8 cellular contexts compared by ENCODE assay signal in genomic region chr4:89836897-89837384, GRCh38. TPM values are rescaled to one million over a fixed set of nuclear protein-coding genes. Genes with fewer than 3 reads are reported as not detected.
DNase-seq lines count a peak whose midpoint lies in the region; ATAC-seq and TF ChIP-seq lines count a peak whose summit lies in the region.

SNCA (minus strand) TSS chr4:89837161; CDS start chr4:89835667, 1,494 bp downstream.

- peak within 1 kb of the TSS; percentile 80 for H3K4me3 ChIP-seq in HUES48 (ENCODE audit: low read depth, low read length)
- peak within 1 kb of the TSS; percentile 89 for H3K4me3 ChIP-seq in SJCRH30
- H3K4me3 ChIP-seq in left ventricle myocardium inferior: peak within 1 kb of the TSS; percentile 76
- H3K4me3 ChIP-seq in osteoblast (ENCODE audit: insufficient read depth, low read length): peak within 1 kb of the TSS; percentile 58
- peak within 1 kb of the TSS; percentile 50 to 61 for H3K4me3 ChIP-seq in vagina

- no peaks in the 10 kb centered on the region for H3K36me3 ChIP-seq in HUES48 (ENCODE audit: control insufficient read depth, insufficient read depth, low read length)
- peaks cover 6% of the 10 kb centered on the region for H3K36me3 ChIP-seq in SJCRH30
- H3K36me3 ChIP-seq in left ventricle myocardium inferior: no peaks in the 10 kb centered on the region
- no peaks in the 10 kb centered on the region for H3K36me3 ChIP-seq in osteoblast (ENCODE audit: insufficient read depth, low read length)
- H3K36me3 ChIP-seq in vagina: no peaks in the 10 kb centered on the region

- TF ChIP-seq CTCF in left ventricle myocardium inferior (IDR thresholded peaks at IDR 0.05; ENCODE audit: borderline replicate concordance): no peak
- TF ChIP-seq CTCF in osteoblast (IDR thresholded peaks at IDR 0.05; ENCODE audit: extremely low read depth, low read depth, low read length): no peak
- no peak for TF ChIP-seq CTCF in vagina (IDR thresholded peaks at IDR 0.05)

- peak within 1 kb of the TSS; percentile 77 for H2AFZ ChIP-seq in osteoblast (ENCODE audit: low read length)

- TF ChIP-seq POLR2A in vagina (IDR thresholded peaks at IDR 0.05): peak in 1 of 2 donors; percentile 42

- peak; percentile 81 for DNase-seq in DMS 273 (lab: John Stamatoyannopoulos, UW; ENCODE audit: unreplicated experiment)
- DNase-seq in SJCRH30: peak; percentile 89
- peak; percentile 88 for DNase-seq in astrocyte of the hippocampus (ENCODE audit: low read depth, low spot score)
- peak; percentile 49 for DNase-seq in left ventricle myocardium inferior
- peak; percentile 85 for DNase-seq in osteoblast (ENCODE audit: insufficient read length, low spot score, missing footprints)
- DNase-seq in vagina (ENCODE audit: extremely low spot score in 2 of 2): peak in 1 of 2 donors; percentile 91

- H3K27me3 ChIP-seq in HUES48 (ENCODE audit: control insufficient read depth, insufficient read depth, low read length) (peaks cover 20% of the 10 kb centered on the region), SJCRH30 (no peaks in the 10 kb centered on the region), left ventricle myocardium inferior (ENCODE audit: low read depth) (peaks cover 68% of the 10 kb centered on the region), osteoblast (ENCODE audit: insufficient read depth, low read length) (peaks cover 50% of the 10 kb centered on the region), vagina (no peaks in the 10 kb centered on the region)

- no peak for ATAC-seq in GM21528 (IDR thresholded peaks at IDR 0.05; ENCODE audit: low FRiP score, unreplicated experiment)

- intact Hi-C loops in left ventricle myocardium inferior (cut with micrococcal nuclease) (no loop called here), vagina (cut with DNase I) (no loop called here)

- peak within 1 kb of the TSS; percentile 66 for H3K4me2 ChIP-seq in osteoblast (ENCODE audit: insufficient read depth, low read length)

- H3K79me2 ChIP-seq in osteoblast (ENCODE audit: insufficient read depth, low read length): no peaks in the 10 kb centered on the region

- no peaks in the 10 kb centered on the region for H4K20me1 ChIP-seq in osteoblast (ENCODE audit: insufficient read depth, low read length)

- H3K4me1 ChIP-seq in HUES48 (ENCODE audit: control insufficient read depth, insufficient read depth, low read length) (peaks cover 14% of the 10 kb centered on the region; the same call in 1 of the 2 replicates), SJCRH30 (0 out of 2 replicates have a peak, but pooled peaks cover 6% of the 10 kb centered on the region), left ventricle myocardium inferior (peaks cover 20% of the 10 kb centered on the region), osteoblast (ENCODE audit: insufficient read depth, low read length) (no peaks in the 10 kb centered on the region), vagina (no peaks in the 10 kb centered on the region)

- H3K9ac ChIP-seq in HUES48 (ENCODE audit: low read depth, low read length): peak within 1 kb of the TSS; percentile 53

- H3K27ac ChIP-seq in HUES48 (ENCODE audit: low read depth, low read length) (peak within 1 kb of the TSS; percentile 51), SJCRH30 (peak within 1 kb of the TSS; percentile 61), left ventricle myocardium inferior (replicated peaks) (peak within 1 kb of the TSS; percentile 47), osteoblast (ENCODE audit: low read depth, low read length) (no peak within 1 kb of the TSS), vagina (peak within 1 kb of the TSS; percentile 59)

- H3K9me3 ChIP-seq in HUES48 (ENCODE audit: control insufficient read depth, insufficient read depth, low read length) (no peaks in the 10 kb centered on the region), SJCRH30 (replicated peaks) (no peaks in the 10 kb centered on the region), left ventricle myocardium inferior (replicated peaks) (no peaks in the 10 kb centered on the region), osteoblast (ENCODE audit: low read depth, low read length) (no peaks in the 10 kb centered on the region), vagina (no peaks in the 10 kb centered on the region)

RNA-seq across cellular contexts. Expression of gene SNCA, which starts in this region (rescaled TPM):
- total RNA-seq in SJCRH30 (2014; rRNA removed; shearing (Covaris generic)): 39.2 and 46.6 TPM in 2 replicates
- total RNA-seq in left ventricle myocardium inferior (7.0 TPM), osteoblast (0.29 and 0.72 TPM in 2 replicates), vagina (27.3 TPM)

Comparison
In these comparisons a context has a peak if more than half of its experiments do, and no peak if none do; other contexts are left out.
1. Peak in DNase-seq, H3K4me3 ChIP-seq and H3K4me2 ChIP-seq in osteoblast; RNA of the gene not detected or under 1 TPM.